ENCODE assay signal across 1 cellular context in the genomic region with DNA sequence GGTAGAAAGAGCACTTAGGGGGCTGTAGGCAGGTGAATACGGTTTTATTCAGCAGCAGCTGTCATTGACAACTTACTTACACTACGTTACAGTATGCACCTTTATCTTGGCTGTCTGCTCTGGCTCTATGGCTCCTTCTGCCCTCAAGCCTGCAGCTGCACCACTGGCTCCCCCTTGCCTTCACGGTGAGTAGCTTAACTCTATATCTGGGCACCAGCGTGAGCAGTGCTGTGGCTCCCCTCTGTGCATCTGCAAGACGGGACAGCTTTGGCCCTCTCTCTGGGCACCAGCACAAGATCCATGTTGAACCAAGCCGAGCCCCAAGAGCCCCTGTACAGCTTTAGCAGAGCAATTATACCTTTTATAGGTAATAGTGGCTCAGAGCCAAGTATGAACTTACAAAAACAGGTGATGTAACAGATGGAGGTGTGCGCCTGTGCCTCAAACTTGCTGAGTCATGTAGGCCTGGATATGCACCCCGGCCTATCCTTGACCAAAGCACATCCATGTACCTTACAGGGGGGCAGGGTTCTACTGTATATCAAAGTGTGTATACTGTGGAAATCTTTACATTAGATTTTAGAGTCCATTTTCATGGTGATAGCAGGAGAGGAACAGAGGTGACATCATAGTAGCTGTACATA.
TF ChIP-seq lines count a peak whose summit lies in the region.

No MANE protein-coding gene starts in this region.

TF ChIP-seq in HepG2, 621 proteins besides CTCF, POLR2A, EP300 and RAD21 (continued from another document and continues in another):
- TF ChIP-seq RBAK (CRISPR knock-in tag; IDR thresholded peaks at IDR 0.05) (no peak), MIER2 (CRISPR knock-in tag; IDR thresholded peaks at IDR 0.05) (no peak), GTF2F1 (IDR thresholded peaks at IDR 0.05; ENCODE audit: low read length) (no peak), HES4 (CRISPR knock-in tag; IDR thresholded peaks at IDR 0.05; ENCODE audit: borderline replicate concordance) (no peak), ZBTB49 (CRISPR knock-in tag; IDR thresholded peaks at IDR 0.05; ENCODE audit: borderline replicate concordance) (no peak), STAG1 (CRISPR knock-in tag; IDR thresholded peaks at IDR 0.05) (peak; percentile 40), YEATS2 (CRISPR knock-in tag; IDR thresholded peaks at IDR 0.05; ENCODE audit: borderline replicate concordance) (no peak), ARID2 (CRISPR knock-in tag; IDR thresholded peaks at IDR 0.05; ENCODE audit: borderline replicate concordance) (no peak), MEIS2 (CRISPR knock-in tag; IDR thresholded peaks at IDR 0.05) (no peak), ATF1 (CRISPR knock-in tag; IDR thresholded peaks at IDR 0.05) (no peak), HNRNPLL (IDR thresholded peaks at IDR 0.05; ENCODE audit: low read depth, low read length, poor library complexity, severe bottlenecking) (no peak), REXO4 (CRISPR knock-in tag; IDR thresholded peaks at IDR 0.05; ENCODE audit: borderline replicate concordance) (no peak), NBN (conservative IDR thresholded peaks at IDR 0.05) (no peak), HMGA1 (CRISPR knock-in tag; conservative IDR thresholded peaks at IDR 0.05) (no peak), NFE2L2 (IDR thresholded peaks at IDR 0.05; ENCODE audit: low read length) (peak; percentile 89), ZNF563 (CRISPR knock-in tag; IDR thresholded peaks at IDR 0.05) (no peak), POLR2G (IDR thresholded peaks at IDR 0.05; ENCODE audit: low read depth, low read length) (no peak), FOXK1 (CRISPR knock-in tag; IDR thresholded peaks at IDR 0.05; ENCODE audit: borderline replicate concordance, low read depth) (no peak), ZFP36L1 (CRISPR knock-in tag; IDR thresholded peaks at IDR 0.05) (no peak), JUN (CRISPR knock-in tag; IDR thresholded peaks at IDR 0.05) (no peak), ZNF644 (CRISPR knock-in tag; IDR thresholded peaks at IDR 0.05; ENCODE audit: low read depth) (no peak), HCFC1 (IDR thresholded peaks at IDR 0.05; ENCODE audit: low read depth, low read length) (no peak), ZFY (CRISPR knock-in tag; IDR thresholded peaks at IDR 0.05) (0 out of 2 replicates have a peak, but pooled peaks have one; percentile 21), MAFF (IDR thresholded peaks at IDR 0.05; ENCODE audit: low read depth, low read length) (peak; percentile 46; the same call in 1 of the 2 replicates), FIP1L1 (IDR thresholded peaks at IDR 0.05; ENCODE audit: borderline replicate concordance, insufficient read depth, low read depth, low read length) (no peak), ARID3A (IDR thresholded peaks at IDR 0.05; ENCODE audit: low read depth, low read length) (no peak), ZNF441 (CRISPR knock-in tag; IDR thresholded peaks at IDR 0.05; ENCODE audit: borderline replicate concordance) (no peak), FOXM1 (CRISPR knock-in tag; IDR thresholded peaks at IDR 0.05) (no peak), THAP11 (CRISPR knock-in tag; IDR thresholded peaks at IDR 0.05) (no peak), PTBP1 (IDR thresholded peaks at IDR 0.05; ENCODE audit: low read depth, low read length, poor library complexity, severe bottlenecking) (no peak), ISL2 (CRISPR knock-in tag; IDR thresholded peaks at IDR 0.05) (no peak), SMARCE1 (IDR thresholded peaks at IDR 0.05; ENCODE audit: borderline replicate concordance) (no peak), HOXA5 (CRISPR knock-in tag; IDR thresholded peaks at IDR 0.05) (no peak), PAWR (CRISPR knock-in tag; IDR thresholded peaks at IDR 0.05; ENCODE audit: borderline replicate concordance) (no peak), SETDB1 (CRISPR knock-in tag; IDR thresholded peaks at IDR 0.05; ENCODE audit: borderline replicate concordance) (no peak), BATF2 (CRISPR knock-in tag; IDR thresholded peaks at IDR 0.05) (no peak), CHD2 (IDR thresholded peaks at IDR 0.05; ENCODE audit: low read depth, low read length) (no peak), ZNF24 (IDR thresholded peaks at IDR 0.05) (no peak), PHF8 (CRISPR knock-in tag; IDR thresholded peaks at IDR 0.05) (no peak)
- TF ChIP-seq, protein P1, sequence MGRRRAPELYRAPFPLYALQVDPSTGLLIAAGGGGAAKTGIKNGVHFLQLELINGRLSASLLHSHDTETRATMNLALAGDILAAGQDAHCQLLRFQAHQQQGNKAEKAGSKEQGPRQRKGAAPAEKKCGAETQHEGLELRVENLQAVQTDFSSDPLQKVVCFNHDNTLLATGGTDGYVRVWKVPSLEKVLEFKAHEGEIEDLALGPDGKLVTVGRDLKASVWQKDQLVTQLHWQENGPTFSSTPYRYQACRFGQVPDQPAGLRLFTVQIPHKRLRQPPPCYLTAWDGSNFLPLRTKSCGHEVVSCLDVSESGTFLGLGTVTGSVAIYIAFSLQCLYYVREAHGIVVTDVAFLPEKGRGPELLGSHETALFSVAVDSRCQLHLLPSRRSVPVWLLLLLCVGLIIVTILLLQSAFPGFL (CRISPR knock-in tag; IDR thresholded peaks at IDR 0.05) = no peak
- TF ChIP-seq, protein P2, sequence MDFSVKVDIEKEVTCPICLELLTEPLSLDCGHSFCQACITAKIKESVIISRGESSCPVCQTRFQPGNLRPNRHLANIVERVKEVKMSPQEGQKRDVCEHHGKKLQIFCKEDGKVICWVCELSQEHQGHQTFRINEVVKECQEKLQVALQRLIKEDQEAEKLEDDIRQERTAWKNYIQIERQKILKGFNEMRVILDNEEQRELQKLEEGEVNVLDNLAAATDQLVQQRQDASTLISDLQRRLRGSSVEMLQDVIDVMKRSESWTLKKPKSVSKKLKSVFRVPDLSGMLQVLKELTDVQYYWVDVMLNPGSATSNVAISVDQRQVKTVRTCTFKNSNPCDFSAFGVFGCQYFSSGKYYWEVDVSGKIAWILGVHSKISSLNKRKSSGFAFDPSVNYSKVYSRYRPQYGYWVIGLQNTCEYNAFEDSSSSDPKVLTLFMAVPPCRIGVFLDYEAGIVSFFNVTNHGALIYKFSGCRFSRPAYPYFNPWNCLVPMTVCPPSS (IDR thresholded peaks at IDR 0.05) = no peak
- TF ChIP-seq, protein P3, sequence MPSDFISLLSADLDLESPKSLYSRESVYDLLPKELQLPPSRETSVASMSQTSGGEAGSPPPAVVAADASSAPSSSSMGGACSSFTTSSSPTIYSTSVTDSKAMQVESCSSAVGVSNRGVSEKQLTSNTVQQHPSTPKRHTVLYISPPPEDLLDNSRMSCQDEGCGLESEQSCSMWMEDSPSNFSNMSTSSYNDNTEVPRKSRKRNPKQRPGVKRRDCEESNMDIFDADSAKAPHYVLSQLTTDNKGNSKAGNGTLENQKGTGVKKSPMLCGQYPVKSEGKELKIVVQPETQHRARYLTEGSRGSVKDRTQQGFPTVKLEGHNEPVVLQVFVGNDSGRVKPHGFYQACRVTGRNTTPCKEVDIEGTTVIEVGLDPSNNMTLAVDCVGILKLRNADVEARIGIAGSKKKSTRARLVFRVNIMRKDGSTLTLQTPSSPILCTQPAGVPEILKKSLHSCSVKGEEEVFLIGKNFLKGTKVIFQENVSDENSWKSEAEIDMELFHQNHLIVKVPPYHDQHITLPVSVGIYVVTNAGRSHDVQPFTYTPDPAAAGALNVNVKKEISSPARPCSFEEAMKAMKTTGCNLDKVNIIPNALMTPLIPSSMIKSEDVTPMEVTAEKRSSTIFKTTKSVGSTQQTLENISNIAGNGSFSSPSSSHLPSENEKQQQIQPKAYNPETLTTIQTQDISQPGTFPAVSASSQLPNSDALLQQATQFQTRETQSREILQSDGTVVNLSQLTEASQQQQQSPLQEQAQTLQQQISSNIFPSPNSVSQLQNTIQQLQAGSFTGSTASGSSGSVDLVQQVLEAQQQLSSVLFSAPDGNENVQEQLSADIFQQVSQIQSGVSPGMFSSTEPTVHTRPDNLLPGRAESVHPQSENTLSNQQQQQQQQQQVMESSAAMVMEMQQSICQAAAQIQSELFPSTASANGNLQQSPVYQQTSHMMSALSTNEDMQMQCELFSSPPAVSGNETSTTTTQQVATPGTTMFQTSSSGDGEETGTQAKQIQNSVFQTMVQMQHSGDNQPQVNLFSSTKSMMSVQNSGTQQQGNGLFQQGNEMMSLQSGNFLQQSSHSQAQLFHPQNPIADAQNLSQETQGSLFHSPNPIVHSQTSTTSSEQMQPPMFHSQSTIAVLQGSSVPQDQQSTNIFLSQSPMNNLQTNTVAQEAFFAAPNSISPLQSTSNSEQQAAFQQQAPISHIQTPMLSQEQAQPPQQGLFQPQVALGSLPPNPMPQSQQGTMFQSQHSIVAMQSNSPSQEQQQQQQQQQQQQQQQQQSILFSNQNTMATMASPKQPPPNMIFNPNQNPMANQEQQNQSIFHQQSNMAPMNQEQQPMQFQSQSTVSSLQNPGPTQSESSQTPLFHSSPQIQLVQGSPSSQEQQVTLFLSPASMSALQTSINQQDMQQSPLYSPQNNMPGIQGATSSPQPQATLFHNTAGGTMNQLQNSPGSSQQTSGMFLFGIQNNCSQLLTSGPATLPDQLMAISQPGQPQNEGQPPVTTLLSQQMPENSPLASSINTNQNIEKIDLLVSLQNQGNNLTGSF (CRISPR knock-in tag; IDR thresholded peaks at IDR 0.05) = no peak
- TF ChIP-seq, protein P4, sequence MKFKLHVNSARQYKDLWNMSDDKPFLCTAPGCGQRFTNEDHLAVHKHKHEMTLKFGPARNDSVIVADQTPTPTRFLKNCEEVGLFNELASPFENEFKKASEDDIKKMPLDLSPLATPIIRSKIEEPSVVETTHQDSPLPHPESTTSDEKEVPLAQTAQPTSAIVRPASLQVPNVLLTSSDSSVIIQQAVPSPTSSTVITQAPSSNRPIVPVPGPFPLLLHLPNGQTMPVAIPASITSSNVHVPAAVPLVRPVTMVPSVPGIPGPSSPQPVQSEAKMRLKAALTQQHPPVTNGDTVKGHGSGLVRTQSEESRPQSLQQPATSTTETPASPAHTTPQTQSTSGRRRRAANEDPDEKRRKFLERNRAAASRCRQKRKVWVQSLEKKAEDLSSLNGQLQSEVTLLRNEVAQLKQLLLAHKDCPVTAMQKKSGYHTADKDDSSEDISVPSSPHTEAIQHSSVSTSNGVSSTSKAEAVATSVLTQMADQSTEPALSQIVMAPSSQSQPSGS (CRISPR knock-in tag; IDR thresholded peaks at IDR 0.05) = no peak
- TF ChIP-seq, protein P5, sequence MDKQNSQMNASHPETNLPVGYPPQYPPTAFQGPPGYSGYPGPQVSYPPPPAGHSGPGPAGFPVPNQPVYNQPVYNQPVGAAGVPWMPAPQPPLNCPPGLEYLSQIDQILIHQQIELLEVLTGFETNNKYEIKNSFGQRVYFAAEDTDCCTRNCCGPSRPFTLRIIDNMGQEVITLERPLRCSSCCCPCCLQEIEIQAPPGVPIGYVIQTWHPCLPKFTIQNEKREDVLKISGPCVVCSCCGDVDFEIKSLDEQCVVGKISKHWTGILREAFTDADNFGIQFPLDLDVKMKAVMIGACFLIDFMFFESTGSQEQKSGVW (CRISPR knock-in tag; IDR thresholded peaks at IDR 0.05; ENCODE audit: borderline replicate concordance) = no peak
- TF ChIP-seq, protein P6, sequence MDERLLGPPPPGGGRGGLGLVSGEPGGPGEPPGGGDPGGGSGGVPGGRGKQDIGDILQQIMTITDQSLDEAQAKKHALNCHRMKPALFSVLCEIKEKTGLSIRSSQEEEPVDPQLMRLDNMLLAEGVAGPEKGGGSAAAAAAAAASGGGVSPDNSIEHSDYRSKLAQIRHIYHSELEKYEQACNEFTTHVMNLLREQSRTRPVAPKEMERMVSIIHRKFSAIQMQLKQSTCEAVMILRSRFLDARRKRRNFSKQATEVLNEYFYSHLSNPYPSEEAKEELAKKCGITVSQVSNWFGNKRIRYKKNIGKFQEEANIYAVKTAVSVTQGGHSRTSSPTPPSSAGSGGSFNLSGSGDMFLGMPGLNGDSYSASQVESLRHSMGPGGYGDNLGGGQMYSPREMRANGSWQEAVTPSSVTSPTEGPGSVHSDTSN (CRISPR knock-in tag; IDR thresholded peaks at IDR 0.05) = no peak
- TF ChIP-seq, protein P7, sequence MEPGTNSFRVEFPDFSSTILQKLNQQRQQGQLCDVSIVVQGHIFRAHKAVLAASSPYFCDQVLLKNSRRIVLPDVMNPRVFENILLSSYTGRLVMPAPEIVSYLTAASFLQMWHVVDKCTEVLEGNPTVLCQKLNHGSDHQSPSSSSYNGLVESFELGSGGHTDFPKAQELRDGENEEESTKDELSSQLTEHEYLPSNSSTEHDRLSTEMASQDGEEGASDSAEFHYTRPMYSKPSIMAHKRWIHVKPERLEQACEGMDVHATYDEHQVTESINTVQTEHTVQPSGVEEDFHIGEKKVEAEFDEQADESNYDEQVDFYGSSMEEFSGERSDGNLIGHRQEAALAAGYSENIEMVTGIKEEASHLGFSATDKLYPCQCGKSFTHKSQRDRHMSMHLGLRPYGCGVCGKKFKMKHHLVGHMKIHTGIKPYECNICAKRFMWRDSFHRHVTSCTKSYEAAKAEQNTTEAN (CRISPR knock-in tag; conservative IDR thresholded peaks at IDR 0.05) = no peak
- TF ChIP-seq, protein P8, sequence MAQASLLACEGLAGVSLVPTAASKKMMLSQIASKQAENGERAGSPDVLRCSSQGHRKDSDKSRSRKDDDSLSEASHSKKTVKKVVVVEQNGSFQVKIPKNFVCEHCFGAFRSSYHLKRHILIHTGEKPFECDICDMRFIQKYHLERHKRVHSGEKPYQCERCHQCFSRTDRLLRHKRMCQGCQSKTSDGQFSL (CRISPR knock-in tag; IDR thresholded peaks at IDR 0.05) = no peak
